27 cellular contexts compared by ENCODE assay signal in genomic region chr3:87200059-87200458, GRCh38.
"Had no signal": no experiment of that assay in that cellular context is flagged by ENCODE, and none has a peak within 500 bp of the region (broad histone marks: within the 10 kb centered on the region; RNA-seq: fewer than 3 reads in every experiment).

No MANE protein-coding gene starts in this region.

- H3K27me3 ChIP-seq: gastrocnemius medialis, hepatocyte, pancreas, right atrium auricular region, stomach, thyroid gland had no signal

- H3K4me1 ChIP-seq: gastrocnemius medialis, right atrium auricular region, stomach, thyroid gland had no signal

- H2AFZ ChIP-seq: hepatocyte had no signal

- H3K79me2 ChIP-seq: hepatocyte had no signal

- H3K27ac ChIP-seq: gastrocnemius medialis, hepatocyte, pancreas, right atrium auricular region, stomach, thyroid gland, WERI-Rb-1 had no signal

- H3K36me3 ChIP-seq: gastrocnemius medialis, pancreas, right atrium auricular region, stomach, thyroid gland, WERI-Rb-1 had no signal

- H3K4me3 ChIP-seq: gastrocnemius medialis, hepatocyte, pancreas, right atrium auricular region, stomach, thyroid gland had no signal

- ATAC-seq: activated CD4-positive, CD25-positive, alpha-beta regulatory T cell treated with anti-CD3 and anti-CD28 coated beads, Interleukin-2, amount 50 U/mL, for 24 hours; gastrocnemius medialis; left cardiac atrium; left ventricle myocardium superior; pancreas; stimulated activated naive B cell treated with anti-CD40 and anti-IgM and Interleukin-4, amounts not matched to agents 10 μg/mL and 1 μg/mL and 100 μg/mL, for 72 hours had no signal

- H3K4me2 ChIP-seq: hepatocyte had no signal

- DNase-seq: activated CD4-positive, alpha-beta T cell treated with anti-CD3 and anti-CD28 coated beads for 48 hours; activated CD4-positive, alpha-beta T cell treated with anti-CD3 and anti-CD28 coated beads, Interleukin-2, amount 50 U/mL, for 48 hours; activated CD8-positive, alpha-beta memory T cell treated with anti-CD3 and anti-CD28 coated beads for 24 hours; activated effector memory CD4-positive, alpha-beta T cell treated with Interleukin-2 at 50 U/mL for 16 hours; activated naive CD4-positive, alpha-beta T cell treated with Interleukin-2 at 50 U/mL for 16 hours; anterior cingulate cortex; effector CD8-positive, alpha-beta T cell; erythroblast; gastrocnemius medialis; glutamatergic neuron; left cardiac atrium; left ventricle myocardium superior; mammary epithelial cell; naive B cell; nephron progenitor cell; pancreas; stimulated activated CD4-positive, alpha-beta T cell treated with anti-CD3 and anti-CD28 coated beads, Interleukin-15, amount 100 ng/mL, for 24 hours; stimulated activated CD4-positive, alpha-beta T cell treated with anti-CD3 and anti-CD28 coated beads, Interleukin-2, amount 100 ng/mL, for 24 hours; stimulated activated naive B cell treated with anti-CD40 and anti-IgM and Interleukin-4, amounts not matched to agents 10 μg/mL and 1 μg/mL and 100 μg/mL, for 72 hours; stomach; T1000; thyroid gland; WERI-Rb-1 had no signal

- FAIRE-seq: keratinocyte had no signal

- H3K9me3 ChIP-seq: gastrocnemius medialis, pancreas, thyroid gland had no signal
